In the genomic region with DNA sequence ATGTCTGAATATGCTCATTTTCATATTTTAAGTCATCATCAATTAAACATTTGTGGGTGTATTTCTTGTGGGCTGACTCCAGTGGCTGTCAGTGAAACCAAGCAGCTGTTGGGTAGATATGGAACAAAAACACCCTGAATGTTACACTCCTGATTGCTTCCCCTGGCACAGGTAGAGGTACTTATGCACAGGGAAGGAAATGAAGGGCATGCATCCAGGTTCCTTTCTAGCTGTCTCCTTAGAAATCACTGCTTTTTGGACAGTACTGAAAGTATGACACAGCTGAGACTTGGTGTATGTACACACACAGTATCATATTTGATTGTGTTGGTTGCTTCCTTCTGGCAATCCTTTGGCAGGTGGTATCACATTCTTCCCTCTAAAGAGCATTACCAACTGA, we compare ENCODE assay signal across 29 cellular contexts.
"Had no signal": no experiment of that assay in that cellular context is flagged by ENCODE, and none has a peak within 500 bp of the region (broad histone marks: within the 10 kb centered on the region; RNA-seq: fewer than 3 reads in every experiment).

No MANE protein-coding gene starts in this region.

- H3K36me3 Mint-ChIP-seq: naive thymus-derived CD8-positive, alpha-beta T cell; natural killer cell treated with Interleukin-12 subunit alpha and Interleukin-12 subunit beta and Interleukin-15 and Interleukin-18, amount 100 ng/mL, for 72 hours; stimulated activated effector memory CD8-positive, alpha-beta T cell treated with anti-CD3 and anti-CD28 coated beads, Interleukin-12 subunit alpha, Interleukin-12 subunit beta, amount 100 ng/mL, for 72 hours; stimulated activated naive B cell treated with anti-CD40 and anti-IgM and Interleukin-4, amounts not matched to agents 10 μg/mL and 1 μg/mL and 100 μg/mL, for 72 hours had no signal

- H3K9me3 Mint-ChIP-seq: nephron progenitor cell had no signal

- H3K4me1 Mint-ChIP-seq: naive thymus-derived CD8-positive, alpha-beta T cell; neural crest cell; stimulated activated effector memory CD8-positive, alpha-beta T cell treated with anti-CD3 and anti-CD28 coated beads, Interleukin-12 subunit alpha, Interleukin-12 subunit beta, amount 100 ng/mL, for 72 hours; stimulated activated naive B cell treated with anti-CD40 and anti-IgM and Interleukin-4, amounts not matched to agents 10 μg/mL and 1 μg/mL and 100 μg/mL, for 72 hours had no signal

- DNase-seq: naive thymus-derived CD8-positive, alpha-beta T cell; nephron progenitor cell; nucleus accumbens; posterior cingulate gyrus; psoas muscle; right cardiac atrium; right lobe of liver; sigmoid colon; small intestine; stimulated activated CD4-positive, alpha-beta T cell treated with anti-CD3 and anti-CD28 coated beads, Interleukin-15, amount 100 ng/mL, for 24 hours; stimulated activated CD4-positive, alpha-beta T cell treated with anti-CD3 and anti-CD28 coated beads, Interleukin-2, amount 100 ng/mL, for 24 hours; stimulated activated CD4-positive, alpha-beta T cell treated with anti-CD3 and anti-CD28 coated beads, Interleukin-2, amount 100 ng/mL, for 48 hours; stimulated activated CD4-positive, alpha-beta T cell treated with anti-CD3 and anti-CD28 coated beads, Interleukin-4, amount 100 ng/mL, for 24 hours; stimulated activated naive B cell treated with anti-CD40 and anti-IgM and Interleukin-4, amounts not matched to agents 10 μg/mL and 1 μg/mL and 100 μg/mL, for 72 hours; stimulated activated naive CD4-positive, alpha-beta T cell treated with Interleukin-2 at 50 U/mL for 16 hours; stomach; thyroid gland; trophoblast cell; upper lobe of left lung; uterus had no signal

- H3K27ac ChIP-seq: neutrophil, parathyroid adenoma, psoas muscle, right lobe of liver, sigmoid colon, stomach, thoracic aorta, thyroid gland, tibial nerve, upper lobe of left lung, uterus had no signal

- H2AFZ ChIP-seq: parathyroid adenoma had no signal

- H3K27me3 ChIP-seq: neutrophil, right lobe of liver, sigmoid colon, stomach, thyroid gland, tibial nerve, upper lobe of left lung, uterus had no signal

- H3K9ac ChIP-seq: parathyroid adenoma had no signal

- H3K9me3 ChIP-seq: neutrophil, psoas muscle, right lobe of liver, sigmoid colon, stomach, thoracic aorta, thyroid gland, tibial nerve, upper lobe of left lung, uterus had no signal

- H3K4me1 ChIP-seq: parathyroid adenoma, psoas muscle, right lobe of liver, tibial nerve, upper lobe of left lung, uterus had no signal

- H3K4me3 Mint-ChIP-seq: naive thymus-derived CD8-positive, alpha-beta T cell; natural killer cell treated with Interleukin-12 subunit alpha and Interleukin-12 subunit beta and Interleukin-15 and Interleukin-18, amount 100 ng/mL, for 72 hours; nephron progenitor cell; neural crest cell; stimulated activated effector memory CD8-positive, alpha-beta T cell treated with anti-CD3 and anti-CD28 coated beads, Interleukin-12 subunit alpha, Interleukin-12 subunit beta, amount 100 ng/mL, for 72 hours; stimulated activated naive B cell treated with anti-CD40 and anti-IgM and Interleukin-4, amounts not matched to agents 10 μg/mL and 1 μg/mL and 100 μg/mL, for 72 hours; stimulated activated naive CD8-positive, alpha-beta T cell treated with anti-CD3 and anti-CD28 coated beads, Interleukin-15, Interleukin-2, amounts not matched to agents 100 ng/mL and 50 ng/mL, for 24 hours had no signal

- H3K27me3 Mint-ChIP-seq: natural killer cell treated with Interleukin-12 subunit alpha and Interleukin-12 subunit beta and Interleukin-15 and Interleukin-18, amount 100 ng/mL, for 72 hours; progenitor cell of endocrine pancreas; stimulated activated naive B cell treated with anti-CD40 and anti-IgM and Interleukin-4, amounts not matched to agents 10 μg/mL and 1 μg/mL and 100 μg/mL, for 72 hours; stimulated activated naive CD8-positive, alpha-beta T cell treated with anti-CD3 and anti-CD28 coated beads, Interleukin-15, Interleukin-2, amounts not matched to agents 100 ng/mL and 50 ng/mL, for 24 hours had no signal

- H3K27ac Mint-ChIP-seq: naive thymus-derived CD8-positive, alpha-beta T cell; natural killer cell treated with Interleukin-12 subunit alpha and Interleukin-12 subunit beta and Interleukin-15 and Interleukin-18, amount 100 ng/mL, for 72 hours; nephron progenitor cell; progenitor cell of endocrine pancreas; stimulated activated effector memory CD8-positive, alpha-beta T cell treated with anti-CD3 and anti-CD28 coated beads, Interleukin-12 subunit alpha, Interleukin-12 subunit beta, amount 100 ng/mL, for 72 hours; stimulated activated naive B cell treated with anti-CD40 and anti-IgM and Interleukin-4, amounts not matched to agents 10 μg/mL and 1 μg/mL and 100 μg/mL, for 72 hours; stimulated activated naive CD8-positive, alpha-beta T cell treated with anti-CD3 and anti-CD28 coated beads, Interleukin-15, Interleukin-2, amounts not matched to agents 100 ng/mL and 50 ng/mL, for 24 hours had no signal

- H3K79me2 ChIP-seq: parathyroid adenoma had no signal
